Comparison of ENCODE assay signal across 13 cellular contexts in the genomic region with DNA sequence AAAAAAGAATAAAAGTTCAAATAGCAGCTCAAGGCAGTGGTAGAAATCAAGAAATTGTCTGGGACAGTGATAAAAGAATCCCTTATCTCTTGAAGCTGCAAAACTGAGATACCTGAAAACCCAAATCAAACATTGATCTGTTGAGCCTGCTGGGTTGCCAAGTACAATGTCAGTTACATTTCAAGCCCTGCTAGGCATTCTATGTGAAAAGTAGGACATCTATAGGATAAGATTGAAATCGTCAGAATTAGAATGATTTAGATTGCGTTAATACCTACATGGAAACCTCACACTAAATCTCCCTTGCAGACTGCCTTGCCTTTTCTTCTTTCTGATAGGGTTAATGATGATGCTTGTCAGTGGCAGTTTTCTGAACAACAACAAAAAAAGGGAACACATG.
"Had no signal": no experiment of that assay in that cellular context is flagged by ENCODE, and none has a peak within 500 bp of the region (broad histone marks: within the 10 kb centered on the region; RNA-seq: fewer than 3 reads in every experiment).

No MANE protein-coding gene starts in this region.

- ATAC-seq: left colon; mucosa of descending colon; naive thymus-derived CD8-positive, alpha-beta T cell had no signal

- H3K9me3 Mint-ChIP-seq: activated CD4-positive, alpha-beta T cell treated with anti-CD3 and anti-CD28 coated beads, Interleukin-2, amount 10 ng/mL, durations not matched to agents 24 days and 14 days; activated naive CD4-positive, alpha-beta T cell treated with anti-CD3 and anti-CD28 coated beads for 36 hours had no signal

- H3K27me3 Mint-ChIP-seq: activated CD4-positive, alpha-beta T cell treated with anti-CD3 and anti-CD28 coated beads, Interleukin-2, amount 10 ng/mL, durations not matched to agents 24 days and 14 days had no signal

- DNase-seq: activated CD4-positive, alpha-beta T cell treated with anti-CD3 and anti-CD28 coated beads, Interleukin-2, amount 10 ng/mL, durations not matched to agents 24 days and 14 days; activated CD8-positive, alpha-beta memory T cell treated with anti-CD3 and anti-CD28 coated beads for 24 hours; activated naive CD4-positive, alpha-beta T cell treated with anti-CD3 and anti-CD28 coated beads for 36 hours; esophagus squamous epithelium; head of caudate nucleus; left colon; mucosa of descending colon; naive thymus-derived CD8-positive, alpha-beta T cell; nucleus accumbens; tibial artery had no signal

- H3K36me3 ChIP-seq: cardiac muscle cell, esophagus squamous epithelium, right atrium auricular region, tibial artery had no signal

- H3K9me3 ChIP-seq: esophagus squamous epithelium, mucosa of descending colon, right atrium auricular region, tibial artery had no signal

- H3K27me3 ChIP-seq: cardiac muscle cell, esophagus squamous epithelium, right atrium auricular region, tibial artery had no signal

- H3K4me3 Mint-ChIP-seq: activated CD4-positive, alpha-beta T cell treated with anti-CD3 and anti-CD28 coated beads, Interleukin-2, amount 10 ng/mL, durations not matched to agents 24 days and 14 days; activated naive CD4-positive, alpha-beta T cell treated with anti-CD3 and anti-CD28 coated beads for 36 hours; naive thymus-derived CD8-positive, alpha-beta T cell had no signal

- H3K36me3 Mint-ChIP-seq: naive thymus-derived CD8-positive, alpha-beta T cell had no signal

- H3K27ac ChIP-seq: cardiac muscle cell, esophagus squamous epithelium, right atrium auricular region, skin epidermis, tibial artery had no signal

- H3K4me1 ChIP-seq: esophagus squamous epithelium, right atrium auricular region, tibial artery had no signal

- H3K4me3 ChIP-seq: cardiac muscle cell, esophagus squamous epithelium, mucosa of descending colon, right atrium auricular region, skin epidermis, tibial artery had no signal

- H3K4me1 Mint-ChIP-seq: activated CD4-positive, alpha-beta T cell treated with anti-CD3 and anti-CD28 coated beads, Interleukin-2, amount 10 ng/mL, durations not matched to agents 24 days and 14 days; naive thymus-derived CD8-positive, alpha-beta T cell had no signal

- H3K27ac Mint-ChIP-seq: activated CD4-positive, alpha-beta T cell treated with anti-CD3 and anti-CD28 coated beads, Interleukin-2, amount 10 ng/mL, durations not matched to agents 24 days and 14 days; activated naive CD4-positive, alpha-beta T cell treated with anti-CD3 and anti-CD28 coated beads for 36 hours; naive thymus-derived CD8-positive, alpha-beta T cell had no signal
